ENCODE assay signal across 15 cellular contexts in the genomic region with DNA sequence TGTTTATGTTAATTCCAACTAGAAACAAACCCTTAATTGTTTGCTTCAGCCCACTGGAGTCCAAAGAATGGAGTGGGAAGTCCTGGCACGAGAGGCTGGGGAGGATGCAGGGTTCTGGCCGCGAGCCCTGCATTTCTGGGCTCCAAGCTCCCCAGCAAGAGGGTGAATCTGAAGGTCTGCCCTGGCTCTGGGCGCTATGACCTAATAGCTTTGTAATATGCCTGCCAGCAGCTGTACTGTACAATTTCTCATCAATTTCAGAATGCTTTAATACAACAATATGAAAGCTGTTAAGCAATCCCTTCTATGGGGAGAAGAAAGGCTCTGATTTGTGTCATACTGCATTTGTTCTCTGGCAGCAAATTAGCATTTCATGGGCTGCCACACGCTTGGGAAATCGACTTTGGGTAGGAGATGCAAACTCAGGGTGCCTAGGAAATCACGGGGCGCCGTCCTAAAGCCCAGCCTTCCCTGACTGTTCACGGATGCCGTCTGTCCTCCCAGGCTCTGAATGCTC. TPM values are rescaled to one million over a fixed set of nuclear protein-coding genes. Genes with fewer than 3 reads are reported as not detected.
DNase-seq lines count a peak whose midpoint lies in the region; ATAC-seq, FAIRE-seq and TF ChIP-seq lines count a peak whose summit lies in the region.
"Had no signal": no experiment of that assay in that cellular context is flagged by ENCODE, and none has a peak within 500 bp of the region (broad histone marks: within the 10 kb centered on the region; RNA-seq: fewer than 3 reads in every experiment).

No MANE protein-coding gene starts in this region.

- ATAC-seq in activated CD8-positive, alpha-beta T cell treated with anti-CD3 and anti-CD28 coated beads for 36 hours, result no peak
- ATAC-seq: T-helper 17 cell had no signal

- WGBS in ovary, 3 donors, result 7 to 15% (median 14%) methylated on average over 11 of the region's 11 CpGs

- CTCF ChIA-PET in activated CD8-positive, alpha-beta T cell treated with anti-CD3 and anti-CD28 coated beads for 36 hours (lab: Charles Lee), result no interaction called here

- TF ChIP-seq CTCF in astrocyte (IDR thresholded peaks at IDR 0.05; ENCODE audit: insufficient read depth, low read depth, low read length) (no peak), glutamatergic neuron (IDR thresholded peaks at IDR 0.05; ENCODE audit: partially characterized antibody, unreplicated experiment) (no peak), ovary (IDR thresholded peaks at IDR 0.05) (no peak)
- TF ChIP-seq CTCF in activated CD8-positive, alpha-beta T cell treated with anti-CD3 and anti-CD28 coated beads for 36 hours (IDR thresholded peaks at IDR 0.05), result no peak

- no peak overlapping the region for H3K4me3 Mint-ChIP-seq in astrocyte (ENCODE audit: unreplicated experiment)
- H3K4me3 Mint-ChIP-seq in glutamatergic neuron (ENCODE audit: unreplicated experiment), result no peak overlapping the region
- H3K4me3 Mint-ChIP-seq in activated CD8-positive, alpha-beta T cell treated with anti-CD3 and anti-CD28 coated beads for 36 hours, result no peak overlapping the region
- H3K4me3 Mint-ChIP-seq in activated T-helper 2 cell treated with anti-CD3 and anti-CD28 coated beads, Interferon-gamma antibody, Interleukin-2, Interleukin-4, amounts not matched to agents 10 μg/mL and 5 μg/mL and 100 μg/mL, durations not matched to agents 14 hours and 24 hours and 36 hours (ENCODE audit: low read depth), result no peak overlapping the region
- H3K4me3 Mint-ChIP-seq: T-helper 17 cell had no signal

- intact Hi-C loops in ovary (cut with DNase I), result no loop called here
- intact Hi-C loops in activated CD8-positive, alpha-beta T cell treated with anti-CD3 and anti-CD28 coated beads for 36 hours (cut with micrococcal nuclease), result no loop called here
- intact Hi-C loops in activated T-helper 2 cell treated with anti-CD3 and anti-CD28 coated beads, Interferon-gamma antibody, Interleukin-2, Interleukin-4, amounts not matched to agents 10 μg/mL and 5 μg/mL and 100 μg/mL, durations not matched to agents 14 hours and 24 hours and 36 hours (cut with micrococcal nuclease), result no loop called here

- no peak overlapping the region for H3K27ac Mint-ChIP-seq in astrocyte (ENCODE audit: unreplicated experiment)
- H3K27ac Mint-ChIP-seq in glutamatergic neuron (ENCODE audit: unreplicated experiment), result peak overlapping the region; percentile 8
- no peak overlapping the region for H3K27ac Mint-ChIP-seq in activated CD8-positive, alpha-beta T cell treated with anti-CD3 and anti-CD28 coated beads for 36 hours
- H3K27ac Mint-ChIP-seq in activated T-helper 2 cell treated with anti-CD3 and anti-CD28 coated beads, Interferon-gamma antibody, Interleukin-2, Interleukin-4, amounts not matched to agents 10 μg/mL and 5 μg/mL and 100 μg/mL, durations not matched to agents 14 hours and 24 hours and 36 hours, result no peak overlapping the region
- H3K27ac Mint-ChIP-seq: T-helper 17 cell had no signal

- peaks cover 44% of the 10 kb centered on the region for H3K36me3 Mint-ChIP-seq in astrocyte (ENCODE audit: low read depth, unreplicated experiment)
- H3K36me3 Mint-ChIP-seq in glutamatergic neuron (ENCODE audit: unreplicated experiment), result peaks cover 24% of the 10 kb centered on the region
- H3K36me3 Mint-ChIP-seq in activated CD8-positive, alpha-beta T cell treated with anti-CD3 and anti-CD28 coated beads for 36 hours (ENCODE audit: low read depth), result peaks cover 46% of the 10 kb centered on the region
- peaks cover 70% of the 10 kb centered on the region for H3K36me3 Mint-ChIP-seq in activated T-helper 2 cell treated with anti-CD3 and anti-CD28 coated beads, Interferon-gamma antibody, Interleukin-2, Interleukin-4, amounts not matched to agents 10 μg/mL and 5 μg/mL and 100 μg/mL, durations not matched to agents 14 hours and 24 hours and 36 hours (ENCODE audit: low read depth)

- no peak overlapping the region for H3K4me2 ChIP-seq in astrocyte (ENCODE audit: low read length)

- no peaks in the 10 kb centered on the region for H3K27me3 ChIP-seq in astrocyte (ENCODE audit: insufficient read depth, low read length)
- no peaks in the 10 kb centered on the region for H3K27me3 ChIP-seq in ovary
- H3K27me3 ChIP-seq: pancreas had no signal

- FAIRE-seq in astrocyte (lab: Jason Lieb, UNC), result no peak
- FAIRE-seq: colon, pancreas had no signal

- H2AFZ ChIP-seq in astrocyte (ENCODE audit: low read depth, low read length), result no peak overlapping the region

- H4K20me1 ChIP-seq in astrocyte (ENCODE audit: insufficient read depth, low read length), result peaks cover 73% of the 10 kb centered on the region

- no peak for TF ChIP-seq EP300 in ovary (IDR thresholded peaks at IDR 0.05)

- H3K36me3 ChIP-seq in astrocyte (ENCODE audit: insufficient read depth, low read length), result peaks cover 67% of the 10 kb centered on the region
- no peaks in the 10 kb centered on the region for H3K36me3 ChIP-seq in ovary

- peak; percentile 88 for DNase-seq in AG08396 (ENCODE audit: low spot score)
- DNase-seq in astrocyte (ENCODE audit: low read depth), result peak; percentile 81
- no peak for DNase-seq in glutamatergic neuron
- peak; percentile 61 to 82 (median 72) for DNase-seq in ovary
- DNase-seq in activated CD8-positive, alpha-beta T cell treated with anti-CD3 and anti-CD28 coated beads for 36 hours, result no peak
- DNase-seq in activated T-helper 2 cell treated with anti-CD3 and anti-CD28 coated beads, Interferon-gamma antibody, Interleukin-2, Interleukin-4, amounts not matched to agents 10 μg/mL and 5 μg/mL and 100 μg/mL, durations not matched to agents 14 hours and 24 hours and 36 hours (ENCODE audit: low spot score), result no peak
- DNase-seq in OCI-M2 (lab: John Stamatoyannopoulos, UW; ENCODE audit: unreplicated experiment), result no peak
- DNase-seq in NCI-H748 treated with DMSO at 0.1 percent for 48 hours (lab: John Stamatoyannopoulos, UW), result no peak
- DNase-seq: ACHN; activated CD8-positive, alpha-beta memory T cell treated with anti-CD3 and anti-CD28 coated beads, Interleukin-2, amount 50 U/mL, for 4 hours; NCI-H1105; NK-92 treated with Interleukin-12 subunit alpha and Interleukin-12 subunit beta, amount 100 ng/mL, for 24 hours; T-helper 17 cell had no signal

- no peaks in the 10 kb centered on the region for H3K9me3 ChIP-seq in astrocyte (ENCODE audit: insufficient read depth, low read depth, low read length)
- H3K9me3 ChIP-seq in ovary, result no peaks in the 10 kb centered on the region
- H3K9me3 ChIP-seq: pancreas had no signal

- peaks cover 3% of the 10 kb centered on the region for H3K79me2 ChIP-seq in astrocyte (ENCODE audit: insufficient read depth, low read length)

- H3K4me3 ChIP-seq in astrocyte (ENCODE audit: insufficient read depth, low read depth, low read length), result no peak overlapping the region
- H3K4me3 ChIP-seq in ovary, result no peak overlapping the region
- H3K4me3 ChIP-seq: pancreas had no signal

- no peaks in the 10 kb centered on the region for H3K27me3 Mint-ChIP-seq in astrocyte (ENCODE audit: low read depth, unreplicated experiment)
- peaks cover 8% of the 10 kb centered on the region for H3K27me3 Mint-ChIP-seq in glutamatergic neuron (ENCODE audit: unreplicated experiment)
- no peaks in the 10 kb centered on the region for H3K27me3 Mint-ChIP-seq in activated CD8-positive, alpha-beta T cell treated with anti-CD3 and anti-CD28 coated beads for 36 hours
- no peaks in the 10 kb centered on the region for H3K27me3 Mint-ChIP-seq in activated T-helper 2 cell treated with anti-CD3 and anti-CD28 coated beads, Interferon-gamma antibody, Interleukin-2, Interleukin-4, amounts not matched to agents 10 μg/mL and 5 μg/mL and 100 μg/mL, durations not matched to agents 14 hours and 24 hours and 36 hours (ENCODE audit: low read depth)
- H3K27me3 Mint-ChIP-seq: T-helper 17 cell had no signal

- H3K9ac ChIP-seq in astrocyte (ENCODE audit: low read length), result no peak overlapping the region

- peaks cover 10% of the 10 kb centered on the region for H3K4me1 ChIP-seq in astrocyte (ENCODE audit: insufficient read depth, low read length)
- peaks cover 22% of the 10 kb centered on the region for H3K4me1 ChIP-seq in ovary (ENCODE audit: insufficient read depth)
- H3K4me1 ChIP-seq: pancreas had no signal

- H3K27ac ChIP-seq in astrocyte (ENCODE audit: low read depth, low read length) (no peak overlapping the region), ovary (peak overlapping the region in 1 of 2 donors; percentile 62)
- H3K27ac ChIP-seq: pancreas had no signal

- H3K4me1 Mint-ChIP-seq in astrocyte (ENCODE audit: low read depth, unreplicated experiment) (peaks cover 23% of the 10 kb centered on the region), glutamatergic neuron (ENCODE audit: low read depth, unreplicated experiment) (peaks cover 9% of the 10 kb centered on the region)
- H3K4me1 Mint-ChIP-seq in activated CD8-positive, alpha-beta T cell treated with anti-CD3 and anti-CD28 coated beads for 36 hours (ENCODE audit: low read depth), result no peaks in the 10 kb centered on the region
- H3K4me1 Mint-ChIP-seq in activated T-helper 2 cell treated with anti-CD3 and anti-CD28 coated beads, Interferon-gamma antibody, Interleukin-2, Interleukin-4, amounts not matched to agents 10 μg/mL and 5 μg/mL and 100 μg/mL, durations not matched to agents 14 hours and 24 hours and 36 hours (ENCODE audit: low read depth), result no peaks in the 10 kb centered on the region

- no peak for TF ChIP-seq POLR2A in ovary (IDR thresholded peaks at IDR 0.05)

- H3K9me3 Mint-ChIP-seq in astrocyte (ENCODE audit: unreplicated experiment) (peaks cover 2% of the 10 kb centered on the region), glutamatergic neuron (ENCODE audit: unreplicated experiment) (peaks cover 19% of the 10 kb centered on the region)
- H3K9me3 Mint-ChIP-seq in activated CD8-positive, alpha-beta T cell treated with anti-CD3 and anti-CD28 coated beads for 36 hours, result peaks cover 5% of the 10 kb centered on the region
- peaks cover 9% of the 10 kb centered on the region for H3K9me3 Mint-ChIP-seq in activated T-helper 2 cell treated with anti-CD3 and anti-CD28 coated beads, Interferon-gamma antibody, Interleukin-2, Interleukin-4, amounts not matched to agents 10 μg/mL and 5 μg/mL and 100 μg/mL, durations not matched to agents 14 hours and 24 hours and 36 hours

- POLR2A ChIA-PET in activated CD8-positive, alpha-beta T cell treated with anti-CD3 and anti-CD28 coated beads for 36 hours (lab: Charles Lee), result no interaction called here

RNA-seq across cellular contexts. Expression of gene NDEL1, which starts 43.8 kb away (rescaled TPM):
- total RNA-seq in astrocyte, result 102 and 110 TPM in 2 replicates
- total RNA-seq in glutamatergic neuron (ENCODE audit: unreplicated experiment), result 51.7 TPM
- 10 to 100 TPM; 57.1 to 86.5 (median 63.2) TPM for total RNA-seq in ovary
- polyA plus RNA-seq in ovary, result 10 to 100 TPM; 36.7 to 71.3 TPM
- 10 to 100 TPM; 48.1 to 53.9 TPM for total RNA-seq in activated CD8-positive, alpha-beta T cell treated with anti-CD3 and anti-CD28 coated beads for 36 hours
- 66.6 and 66.9 TPM in 2 replicates for total RNA-seq in activated T-helper 2 cell treated with anti-CD3 and anti-CD28 coated beads, Interferon-gamma antibody, Interleukin-2, Interleukin-4, amounts not matched to agents 10 μg/mL and 5 μg/mL and 100 μg/mL, durations not matched to agents 14 hours and 24 hours and 36 hours

Comparison
In these comparisons a context has a peak if more than half of its experiments do, and no peak if none do; other contexts are left out.
1. DNase-seq: peak in AG08396 (single experiment), astrocyte (single experiment) and ovary (5 of 5); none in glutamatergic neuron (single experiment), activated CD8-positive, alpha-beta T cell treated with anti-CD3 and anti-CD28 coated beads for 36 hours (single experiment), activated T-helper 2 cell treated with anti-CD3 and anti-CD28 coated beads, Interferon-gamma antibody, Interleukin-2, Interleukin-4, amounts not matched to agents 10 μg/mL and 5 μg/mL and 100 μg/mL, durations not matched to agents 14 hours and 24 hours and 36 hours (single experiment), OCI-M2 (single experiment) and NCI-H748 treated with DMSO at 0.1 percent for 48 hours (single experiment).